7 cellular contexts compared by ENCODE assay signal in genomic region chr19:2235026-2235395, GRCh38. TPM values are rescaled to one million over a fixed set of nuclear protein-coding genes. Genes with fewer than 3 reads are reported as not detected.
DNase-seq lines count a peak whose midpoint lies in the region; FAIRE-seq and TF ChIP-seq lines count a peak whose summit lies in the region.

No MANE protein-coding gene starts in this region.

- no peaks in the 10 kb centered on the region for H3K9me3 ChIP-seq in HEK293 (ENCODE audit: control insufficient read depth, insufficient read depth, low read depth, low read length)
- H3K9me3 ChIP-seq in smooth muscle cell (replicated peaks; ENCODE audit: low read depth), result no peaks in the 10 kb centered on the region

- no peaks in the 10 kb centered on the region for H3K27me3 ChIP-seq in smooth muscle cell (ENCODE audit: low read depth)

- H3K4me3 Mint-ChIP-seq in activated CD4-positive, alpha-beta memory T cell treated with anti-CD3 and anti-CD28 coated beads for 36 hours, result peak overlapping the region; percentile 97

- H3K4me3 ChIP-seq in HEK293 (ENCODE audit: low read depth, low read length), result peak overlapping the region; percentile 84
- peak overlapping the region; percentile 71 for H3K4me3 ChIP-seq in iPS-11a (ENCODE audit: low read depth, low read length)
- peak overlapping the region; percentile 98 for H3K4me3 ChIP-seq in smooth muscle cell

- H2AFZ ChIP-seq in smooth muscle cell (ENCODE audit: low read depth), result no peak overlapping the region

- H3K9ac ChIP-seq in smooth muscle cell (ENCODE audit: low read depth), result peak overlapping the region; percentile 87

- H3F3A ChIP-seq in smooth muscle cell (ENCODE audit: low read depth), result peaks cover 11% of the 10 kb centered on the region

- 56% methylated on average over 6 of the region's 6 CpGs for WGBS in smooth muscle cell (ENCODE audit: low lambda C conversion rate)

- CTCF ChIA-PET in HEK293 (lab: Yijun Ruan, JAX), result interaction anchor here (0.6 to 2.4 kb wide), 5 partner anchors 15 to 157 kb away, joined by 3 to 12 read pairs (median 4); no protein-coding TSS in a partner anchor
- CTCF ChIA-PET in activated CD4-positive, alpha-beta memory T cell treated with anti-CD3 and anti-CD28 coated beads for 36 hours (lab: Charles Lee), result interaction anchor here (0.7 to 2.0 kb wide), 3 partner anchors 27 to 67 kb away, joined by 3 to 9 read pairs (median 4); no protein-coding TSS in a partner anchor

- peak overlapping the region; percentile 71 for H3K27ac Mint-ChIP-seq in activated CD4-positive, alpha-beta memory T cell treated with anti-CD3 and anti-CD28 coated beads for 36 hours

- H3K27ac ChIP-seq in HEK293 (ENCODE audit: extremely low read depth, low read depth, low read length) (peak overlapping the region; percentile 95), smooth muscle cell (ENCODE audit: low read depth) (peak overlapping the region; percentile 93)

- peaks cover 4% of the 10 kb centered on the region for H3K27me3 Mint-ChIP-seq in activated CD4-positive, alpha-beta memory T cell treated with anti-CD3 and anti-CD28 coated beads for 36 hours

- H3K4me1 ChIP-seq in HEK293 (ENCODE audit: control insufficient read depth, insufficient read depth, low read length) (peaks cover 4% of the 10 kb centered on the region; the same call in 1 of the 2 replicates), smooth muscle cell (ENCODE audit: low read depth) (peaks cover 35% of the 10 kb centered on the region)

- H4K20me1 ChIP-seq in smooth muscle cell (ENCODE audit: low read depth), result peaks cover 51% of the 10 kb centered on the region

- intact Hi-C loops in activated CD4-positive, alpha-beta memory T cell treated with anti-CD3 and anti-CD28 coated beads for 36 hours (cut with micrococcal nuclease), result loop anchor here (5.0 kb wide), 1 partner anchor 83 kb away; the partner anchor contains the start of gene AP3D1

- peak overlapping the region; percentile 98 for H3K4me2 ChIP-seq in smooth muscle cell

- no peak for FAIRE-seq in RCC 7860 (lab: Jason Lieb, UNC)

- TF ChIP-seq CTCF in HEK293 (tag by site-specific recombination; IDR thresholded peaks at IDR 0.05) (no peak), smooth muscle cell (IDR thresholded peaks at IDR 0.05; ENCODE audit: borderline replicate concordance, insufficient read depth, poor library complexity, severe bottlenecking) (no peak)

- H3K36me3 ChIP-seq in HEK293 (ENCODE audit: control insufficient read depth in 2 of 2, insufficient read depth in 1 of 2, low read length in 2 of 2) (peaks cover 4 to 47% of the 10 kb centered on the region in 2 experiments; a peak in 2 of 3 replicates), smooth muscle cell (ENCODE audit: low read depth) (no peaks in the 10 kb centered on the region)

- DNase-seq in activated CD4-positive, alpha-beta memory T cell treated with anti-CD3 and anti-CD28 coated beads for 36 hours, result no peak
- DNase-seq in smooth muscle cell (lab: John Stamatoyannopoulos, UW; ENCODE audit: unreplicated experiment) (no peak), RCC 7860 (ENCODE audit: low spot score) (no peak), SHP77 treated with DMSO at 0.1 percent for 48 hours (lab: John Stamatoyannopoulos, UW) (no peak), NCI-H226 (no peak)

- no peaks in the 10 kb centered on the region for H3K9me3 Mint-ChIP-seq in activated CD4-positive, alpha-beta memory T cell treated with anti-CD3 and anti-CD28 coated beads for 36 hours

- H3K36me3 Mint-ChIP-seq in activated CD4-positive, alpha-beta memory T cell treated with anti-CD3 and anti-CD28 coated beads for 36 hours, result peaks cover 48% of the 10 kb centered on the region

- peaks cover 63% of the 10 kb centered on the region for H3K79me2 ChIP-seq in smooth muscle cell (ENCODE audit: low read depth)

- POLR2A ChIA-PET in HEK293 (lab: Yijun Ruan, JAX), result interaction anchor here (1.6 kb wide), 2 partner anchors 15 to 39 kb away, joined by 4 to 7 read pairs; partner anchors contain the start of gene AMH
- POLR2A ChIA-PET in activated CD4-positive, alpha-beta memory T cell treated with anti-CD3 and anti-CD28 coated beads for 36 hours (lab: Charles Lee), result interaction anchor here (1.0 to 1.5 kb wide), 4 partner anchors 15 to 79 kb away, joined by 3 to 11 read pairs (median 6); no protein-coding TSS in a partner anchor

- H3K4me1 Mint-ChIP-seq in activated CD4-positive, alpha-beta memory T cell treated with anti-CD3 and anti-CD28 coated beads for 36 hours (ENCODE audit: low read depth), result peaks cover 45% of the 10 kb centered on the region

TF ChIP-seq in HEK293, 187 proteins besides CTCF, POLR2A, EP300 and RAD21:
- TF ChIP-seq ZNF335 (tag by site-specific recombination; conservative IDR thresholded peaks at IDR 0.05), result 0 out of 2 replicates have a peak, but pooled peaks have one; percentile 14
- no peak for TF ChIP-seq PRDM6 (tag by site-specific recombination; IDR thresholded peaks at IDR 0.05)
- no peak for TF ChIP-seq ZNF24 (tag by site-specific recombination; IDR thresholded peaks at IDR 0.05)
TF ChIP-seq in HEK293: peak in this region for 1.

RNA-seq across cellular contexts. Expression of gene PLEKHJ1, which starts 1.1 kb away (rescaled TPM):
- total RNA-seq in activated CD4-positive, alpha-beta memory T cell treated with anti-CD3 and anti-CD28 coated beads for 36 hours, result 10 to 100 TPM; 60.8 to 64.0 TPM
- 36.0 and 38.6 TPM in 2 replicates for total RNA-seq in smooth muscle cell
- 76.5 and 94.5 TPM in 2 replicates for polyA plus RNA-seq in smooth muscle cell

RNA-seq across cellular contexts. Expression of gene SF3A2, which starts 1.6 kb away (rescaled TPM):
- total RNA-seq in activated CD4-positive, alpha-beta memory T cell treated with anti-CD3 and anti-CD28 coated beads for 36 hours, result 100 to 1,000 TPM; 123 to 134 TPM
- 8.4 and 28.5 TPM in 2 replicates for total RNA-seq in smooth muscle cell
- polyA plus RNA-seq in smooth muscle cell, result 63.0 and 78.1 TPM in 2 replicates

RNA-seq across cellular contexts. Expression of gene AMH, which starts 14.1 kb away (rescaled TPM):
- total RNA-seq in activated CD4-positive, alpha-beta memory T cell treated with anti-CD3 and anti-CD28 coated beads for 36 hours, result 1 to 10 TPM; 2.8 to 3.4 TPM
- 2.9 and 3.5 TPM in 2 replicates for total RNA-seq in smooth muscle cell
- 12.6 and 20.7 TPM in 2 replicates for polyA plus RNA-seq in smooth muscle cell

RNA-seq across cellular contexts. Expression of gene JSRP1, which starts 21.2 kb away (rescaled TPM):
- total RNA-seq in activated CD4-positive, alpha-beta memory T cell treated with anti-CD3 and anti-CD28 coated beads for 36 hours, result 1 to 10 TPM in 1 of 2 experiments, under 1 TPM in 1; 0.56 to 1.2 TPM
- not detected in 2 replicates for total RNA-seq in smooth muscle cell
- 0.59 TPM in 1 of 2 replicates, not detected in the other for polyA plus RNA-seq in smooth muscle cell

RNA-seq across cellular contexts. Expression of gene PEAK3, which starts 47.0 kb away (rescaled TPM):
- total RNA-seq in activated CD4-positive, alpha-beta memory T cell treated with anti-CD3 and anti-CD28 coated beads for 36 hours, result not detected
- total RNA-seq in smooth muscle cell, result not detected in 2 replicates
- 0.37 and 0.71 TPM in 2 replicates for polyA plus RNA-seq in smooth muscle cell
